21 cellular contexts compared by ENCODE assay signal in the genomic region with DNA sequence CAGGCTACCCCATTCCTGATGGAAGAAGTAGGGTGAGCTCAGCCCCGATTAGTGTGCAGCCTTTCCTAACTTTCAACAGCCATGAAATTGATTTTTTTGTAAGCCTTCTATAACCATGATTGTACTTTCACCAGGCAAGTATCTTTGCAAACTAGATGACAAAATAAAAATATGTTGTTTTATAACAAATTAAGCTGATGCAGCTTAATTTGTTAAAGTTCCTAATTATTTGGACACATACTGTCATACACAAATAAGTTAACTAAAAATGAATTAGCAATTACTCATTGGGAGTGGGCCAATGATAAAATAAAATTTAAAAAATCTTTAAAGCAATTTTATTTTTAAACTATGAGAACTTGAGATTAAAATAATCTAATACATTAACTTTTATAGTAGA.
DNase-seq lines count a peak whose midpoint lies in the region; ATAC-seq, FAIRE-seq and TF ChIP-seq lines count a peak whose summit lies in the region.
"Had no signal": no experiment of that assay in that cellular context is flagged by ENCODE, and none has a peak within 500 bp of the region (broad histone marks: within the 10 kb centered on the region; RNA-seq: fewer than 3 reads in every experiment).

No MANE protein-coding gene starts in this region.

- no peak overlapping the region for H2BK5ac ChIP-seq in IMR-90 (ENCODE audit: low read depth, low read length, poor library complexity, severe bottlenecking)

- H3K4me1 Mint-ChIP-seq in activated CD8-positive, alpha-beta T cell treated with anti-CD3 and anti-CD28 coated beads, Interleukin-2, amount 10 ng/mL, durations not matched to agents 7 days and 5 days (ENCODE audit: low read depth): peaks cover 11% of the 10 kb centered on the region
- H3K4me1 Mint-ChIP-seq: CD4-positive, CD25-positive, alpha-beta regulatory T cell had no signal

- in situ Hi-C loops in IMR-90 (cut with MboI; ENCODE audit: low sequenced_read_pairs) (no loop called here), K562 (cut with MboI) (no loop called here)

- H2AFZ ChIP-seq in IMR-90 (replicated peaks; ENCODE audit: low read length, poor library complexity): no peak overlapping the region
- no peak overlapping the region for H2AFZ ChIP-seq in K562 (ENCODE audit: low read depth, low read length)
- H2AFZ ChIP-seq: GM23248 had no signal

- FAIRE-seq in G401.6 (lab: Jason Lieb, UNC) (peak; percentile 63), K562 (lab: Jason Lieb, UNC) (no peak)
- FAIRE-seq: GM12878, GM19239, H54 had no signal

- H4K91ac ChIP-seq in IMR-90 (ENCODE audit: insufficient read depth, low read depth, low read length): no peak overlapping the region

- TF ChIP-seq EP300 in K562 (IDR thresholded peaks at IDR 0.05; ENCODE audit: low read length): no peak

- BruUV-seq in IMR-90 (replicated peaks; lab: Mats Ljungman, UMichigan): no TSS peak
- no TSS peak for BruUV-seq in K562 (replicated peaks; lab: Mats Ljungman, UMichigan)

- no peak overlapping the region for H2BK120ac ChIP-seq in IMR-90 (ENCODE audit: low read depth, low read length)

- TF ChIP-seq CTCF in IMR-90 (conservative IDR thresholded peaks at IDR 0.05; ENCODE audit: low read depth, low read length): no peak
- TF ChIP-seq CTCF in K562 (IDR thresholded peaks at IDR 0.05 in 2 of 3, conservative IDR thresholded peaks at IDR 0.05 in 1 of 3; ENCODE audit: insufficient read depth in 2 of 3, low read depth in 1 of 3, low read length in 3 of 3): no peak

- no peak overlapping the region for H3K56ac ChIP-seq in IMR-90 (ENCODE audit: extremely low read depth, insufficient read depth, low read length)

- no peaks in the 10 kb centered on the region for H3K36me3 Mint-ChIP-seq in activated CD8-positive, alpha-beta T cell treated with anti-CD3 and anti-CD28 coated beads, Interleukin-2, amount 10 ng/mL, durations not matched to agents 7 days and 5 days (ENCODE audit: low read depth)
- H3K36me3 Mint-ChIP-seq: CD4-positive, CD25-positive, alpha-beta regulatory T cell; CD8-positive, alpha-beta T cell had no signal

- peaks cover 39% of the 10 kb centered on the region for H3K27me3 Mint-ChIP-seq in activated CD8-positive, alpha-beta T cell treated with anti-CD3 and anti-CD28 coated beads, Interleukin-2, amount 10 ng/mL, durations not matched to agents 7 days and 5 days (ENCODE audit: low read depth)

- no peak overlapping the region for H3K23ac ChIP-seq in IMR-90 (ENCODE audit: low read depth, low read length)

- H2BK20ac ChIP-seq in IMR-90 (ENCODE audit: low read depth, low read length): no peak overlapping the region

- no peak overlapping the region for H2AK9ac ChIP-seq in IMR-90 (replicated peaks; ENCODE audit: low read depth, low read length, poor library complexity)

- H3K36me3 ChIP-seq in IMR-90 (ENCODE audit: control insufficient read depth, insufficient read depth, low read length) (no peaks in the 10 kb centered on the region), K562 (ENCODE audit: control insufficient read depth, insufficient read depth, low read length) (no peaks in the 10 kb centered on the region)
- no peaks in the 10 kb centered on the region for H3K36me3 ChIP-seq in effector memory CD4-positive, alpha-beta T cell (ENCODE audit: control insufficient read depth, insufficient read depth, low read length)
- H3K36me3 ChIP-seq: BLaER1, HAP-1 had no signal

- H4K8ac ChIP-seq in IMR-90 (ENCODE audit: low read depth in 2 of 2, low read length in 2 of 2): no peak overlapping the region

- DNase-seq in IMR-90 (no peak), K562 (ENCODE audit: extremely low read depth in 1 of 4, low spot score in 3 of 4) (no peak), amniotic stem cell (lab: John Stamatoyannopoulos, UW) (no peak)
- DNase-seq in activated CD8-positive, alpha-beta T cell treated with anti-CD3 and anti-CD28 coated beads, Interleukin-2, amount 10 ng/mL, durations not matched to agents 7 days and 5 days: no peak
- no peak for DNase-seq in effector memory CD4-positive, alpha-beta T cell
- DNase-seq: Caco-2; CD4-positive, CD25-positive, alpha-beta regulatory T cell; CD8-positive, alpha-beta T cell; DMS153; DND-41; GDM1; GM23248; HFFc6 had no signal

- POLR2A ChIA-PET in IMR-90 (lab: Charles Lee; ENCODE audit: unreplicated experiment): no interaction called here
- POLR2A ChIA-PET in K562 (lab: Yijun Ruan, JAX): interaction anchor here (0.8 kb wide), 1 partner anchor 758 kb away, joined by 3 read pairs; no protein-coding TSS in a partner anchor
- POLR2A ChIA-PET in activated CD8-positive, alpha-beta T cell treated with anti-CD3 and anti-CD28 coated beads, Interleukin-2, amount 10 ng/mL, durations not matched to agents 7 days and 5 days (lab: Charles Lee): no interaction called here

- H3K9me3 ChIP-seq in IMR-90 (ENCODE audit: control insufficient read depth, insufficient read depth, low read length) (no peaks in the 10 kb centered on the region), K562 (replicated peaks; ENCODE audit: control insufficient read depth, insufficient read depth, low read depth, low read length) (no peaks in the 10 kb centered on the region)
- no peaks in the 10 kb centered on the region for H3K9me3 ChIP-seq in effector memory CD4-positive, alpha-beta T cell (ENCODE audit: control insufficient read depth, low read length)
- H3K9me3 ChIP-seq: BLaER1, Caco-2, HAP-1 had no signal

- CTCF ChIA-PET in IMR-90 (lab: Yijun Ruan, JAX) (no interaction called here), K562 (lab: Yijun Ruan, JAX; ENCODE audit: low intra/inter-chr PET ratio) (no interaction called here)
- CTCF ChIA-PET in activated CD8-positive, alpha-beta T cell treated with anti-CD3 and anti-CD28 coated beads, Interleukin-2, amount 10 ng/mL, durations not matched to agents 7 days and 5 days (lab: Charles Lee): no interaction called here

- no peak overlapping the region for H3K4ac ChIP-seq in IMR-90 (ENCODE audit: low read depth, low read length)

- no peak overlapping the region for H3K27ac ChIP-seq in IMR-90 (ENCODE audit: insufficient read depth, low read length)
- H3K27ac ChIP-seq in K562 (ENCODE audit: extremely low read depth, low read depth, low read length): no peak overlapping the region
- H3K27ac ChIP-seq in effector memory CD4-positive, alpha-beta T cell (ENCODE audit: insufficient read depth, low read length, poor library complexity, severe bottlenecking): no peak overlapping the region
- H3K27ac ChIP-seq: BLaER1, C4-2B, GM23248 had no signal

- H2BK15ac ChIP-seq in IMR-90 (ENCODE audit: low read depth, low read length): no peak overlapping the region

- no peak overlapping the region for H3K9ac ChIP-seq in IMR-90 (ENCODE audit: low read depth, low read length)
- H3K9ac ChIP-seq in K562 (ENCODE audit: insufficient read depth in 1 of 2, low read depth in 2 of 2, low read length in 2 of 2): no peak overlapping the region
- H3K9ac ChIP-seq: BLaER1, GM23248 had no signal

- no peak overlapping the region for H2AK5ac ChIP-seq in IMR-90 (ENCODE audit: low read depth, low read length)

- no peak overlapping the region for H3K27ac Mint-ChIP-seq in activated CD8-positive, alpha-beta T cell treated with anti-CD3 and anti-CD28 coated beads, Interleukin-2, amount 10 ng/mL, durations not matched to agents 7 days and 5 days
- H3K27ac Mint-ChIP-seq: B cell; CD4-positive, CD25-positive, alpha-beta regulatory T cell; CD8-positive, alpha-beta T cell; HFFc6 had no signal

- no peak overlapping the region for H3K18ac ChIP-seq in IMR-90 (ENCODE audit: low read depth, low read length)

- H3K9me3 Mint-ChIP-seq in activated CD8-positive, alpha-beta T cell treated with anti-CD3 and anti-CD28 coated beads, Interleukin-2, amount 10 ng/mL, durations not matched to agents 7 days and 5 days (ENCODE audit: insufficient read depth): no peaks in the 10 kb centered on the region
- H3K9me3 Mint-ChIP-seq: CD8-positive, alpha-beta T cell; HFFc6 had no signal

- intact Hi-C loops in IMR-90 (cut with micrococcal nuclease): no loop called here
- intact Hi-C loops in K562 (cut with micrococcal nuclease): no loop called here

- WGBS in IMR-90 (ENCODE audit: extremely low coverage in 2 of 2, insufficient read length in 1 of 2), 2 experiments: no CpG with 5 or more reads among the region's 1 CpG
- 0% methylated on average over 1 of the region's 1 CpG for WGBS in K562 (ENCODE audit: insufficient coverage, low coverage, missing lambda C conversion rate)

- H3K9me1 ChIP-seq in IMR-90 (ENCODE audit: insufficient read depth, low read length) (no peaks in the 10 kb centered on the region), K562 (ENCODE audit: control insufficient read depth, insufficient read depth, low read length) (no peaks in the 10 kb centered on the region)

- H3K14ac ChIP-seq in IMR-90 (replicated peaks; ENCODE audit: low read depth, low read length): no peak overlapping the region

- no peaks in the 10 kb centered on the region for H3K4me1 ChIP-seq in IMR-90 (ENCODE audit: control insufficient read depth, insufficient read depth, low read length)
- H3K4me1 ChIP-seq in K562 (replicated peaks in 1 of 2; ENCODE audit: control insufficient read depth in 2 of 2, insufficient read depth in 2 of 2, low read length in 2 of 2): no peaks in the 10 kb centered on the region
- no peaks in the 10 kb centered on the region for H3K4me1 ChIP-seq in effector memory CD4-positive, alpha-beta T cell (ENCODE audit: control insufficient read depth, insufficient read depth, low read length, poor library complexity, severe bottlenecking)
- H3K4me1 ChIP-seq: Caco-2, HAP-1 had no signal

- no peak for ATAC-seq in IMR-90 (ENCODE audit: low read depth)
- no peak for ATAC-seq in K562
- no peak for ATAC-seq in activated CD8-positive, alpha-beta T cell treated with anti-CD3 and anti-CD28 coated beads, Interleukin-2, amount 10 ng/mL, durations not matched to agents 7 days and 5 days
- ATAC-seq: CD8-positive, alpha-beta T cell; GM12878 had no signal

- no peaks in the 10 kb centered on the region for H3K79me1 ChIP-seq in IMR-90 (ENCODE audit: low read depth in 1 of 2, low read length in 2 of 2)

- TF ChIP-seq POLR2A in IMR-90 (IDR thresholded peaks at IDR 0.05; ENCODE audit: low read depth, low read length) (no peak), K562 (conservative IDR thresholded peaks at IDR 0.05) (no peak)

- H3K27me3 ChIP-seq in IMR-90 (ENCODE audit: control insufficient read depth, insufficient read depth, low read length): no peaks in the 10 kb centered on the region
- H3K27me3 ChIP-seq in K562 (ENCODE audit: control insufficient read depth in 2 of 2, insufficient read depth in 2 of 2, low read length in 2 of 2): no peaks in the 10 kb centered on the region
- no peaks in the 10 kb centered on the region for H3K27me3 ChIP-seq in effector memory CD4-positive, alpha-beta T cell (replicated peaks; ENCODE audit: control insufficient read depth, insufficient read depth, low read length, poor library complexity, severe bottlenecking)
- H3K27me3 ChIP-seq: BLaER1 had no signal

- H4K20me1 ChIP-seq in IMR-90 (ENCODE audit: insufficient read depth, low read length) (no peaks in the 10 kb centered on the region), K562 (replicated peaks; ENCODE audit: control insufficient read depth, insufficient read depth, low read length) (no peaks in the 10 kb centered on the region)
- H4K20me1 ChIP-seq: BLaER1 had no signal

- no peak overlapping the region for H4K5ac ChIP-seq in IMR-90 (ENCODE audit: low read depth, low read length)

- no peak overlapping the region for H3K4me3 Mint-ChIP-seq in activated CD8-positive, alpha-beta T cell treated with anti-CD3 and anti-CD28 coated beads, Interleukin-2, amount 10 ng/mL, durations not matched to agents 7 days and 5 days
- H3K4me3 Mint-ChIP-seq: B cell; CD4-positive, CD25-positive, alpha-beta regulatory T cell; CD8-positive, alpha-beta T cell; HFFc6 had no signal

- dilution Hi-C loops in IMR-90 (cut with HindIII; ENCODE audit: low sequenced_read_pairs, unreplicated experiment): no loop called here

- H3K4me3 ChIP-seq in IMR-90 (ENCODE audit: insufficient read depth, low read depth, low read length) (no peak overlapping the region), K562 (no peak overlapping the region)
- H3K4me3 ChIP-seq in effector memory CD4-positive, alpha-beta T cell (ENCODE audit: insufficient read depth, low read depth, low read length, poor library complexity, severe bottlenecking): no peak overlapping the region
- H3K4me3 ChIP-seq: BLaER1, GM12878, GM23248, HAP-1 had no signal

- TF ChIP-seq RAD21 in IMR-90 (IDR thresholded peaks at IDR 0.05; ENCODE audit: low read length) (no peak), K562 (CRISPR knock-in tag; conservative IDR thresholded peaks at IDR 0.05 in 1 of 2, IDR thresholded peaks at IDR 0.05 in 1 of 2) (no peak)

- no peaks in the 10 kb centered on the region for H3K79me2 ChIP-seq in K562 (ENCODE audit: control insufficient read depth, insufficient read depth, low read length)

- H3K4me2 ChIP-seq in IMR-90 (ENCODE audit: low read depth, low read length) (no peak overlapping the region), K562 (ENCODE audit: insufficient read depth, low read length) (no peak overlapping the region)
- H3K4me2 ChIP-seq: BLaER1 had no signal
